Comparison of ENCODE assay signal across 1 cellular context in genomic region chr9:93672622-93673270, GRCh38.
TF ChIP-seq lines count a peak whose summit lies in the region.

No MANE protein-coding gene starts in this region.

TF ChIP-seq in GM12878, 131 proteins besides CTCF, POLR2A, EP300 and RAD21 (continued from another document):
- TF ChIP-seq CUX1 (IDR thresholded peaks at IDR 0.05; ENCODE audit: insufficient replicate concordance, low read depth, low read length) (no peak), MYC (IDR thresholded peaks at IDR 0.05; ENCODE audit: insufficient read depth, insufficient read length, insufficient replicate concordance, low read length, severe bottlenecking) (no peak), MEF2B (IDR thresholded peaks at IDR 0.05; ENCODE audit: partially characterized antibody, poor library complexity, severe bottlenecking) (no peak), ESRRA (IDR thresholded peaks at IDR 0.05; ENCODE audit: low read length) (no peak), PRDM15 (CRISPR knock-in tag; IDR thresholded peaks at IDR 0.05) (no peak), KDM1A (IDR thresholded peaks at IDR 0.05; ENCODE audit: borderline replicate concordance) (no peak), ATF2 (IDR thresholded peaks at IDR 0.05; ENCODE audit: low read length) (no peak), IRF3 (IDR thresholded peaks at IDR 0.05) (no peak), RB1 (IDR thresholded peaks at IDR 0.05; ENCODE audit: borderline replicate concordance) (no peak), BCL11A (IDR thresholded peaks at IDR 0.05; ENCODE audit: low read depth, low read length) (no peak)
